Comparison of ENCODE assay signal across 17 cellular contexts in genomic region chr6:134637282-134637681, GRCh38.
DNase-seq lines count a peak whose midpoint lies in the region; ATAC-seq, FAIRE-seq and TF ChIP-seq lines count a peak whose summit lies in the region.
"Had no signal": no experiment of that assay in that cellular context is flagged by ENCODE, and none has a peak within 500 bp of the region (broad histone marks: within the 10 kb centered on the region; RNA-seq: fewer than 3 reads in every experiment).

No MANE protein-coding gene starts in this region.

- DNase-seq in activated T-cell treated with anti-CD3 and anti-CD28 coated beads, Interleukin-2, amount 50 U/mL, for 72 hours = no peak
- no peak for DNase-seq in activated T-cell treated with anti-CD3 and anti-CD28 coated beads for 4 hours
- DNase-seq in K562 (ENCODE audit: extremely low read depth in 1 of 4, low spot score in 3 of 4) = no peak
- DNase-seq in NCI-H345 treated with DMSO at 0.1 percent for 48 hours (lab: John Stamatoyannopoulos, UW; ENCODE audit: unreplicated experiment) = no peak
- DNase-seq in activated naive CD4-positive, alpha-beta T cell treated with anti-CD3 and anti-CD28 coated beads, Interleukin-2, amount 10 ng/mL, durations not matched to agents 7 days and 5 days = no peak
- DNase-seq in HFFc6 = no peak
- DNase-seq in NCI-H748 (lab: John Stamatoyannopoulos, UW; ENCODE audit: unreplicated experiment) = no peak
- DNase-seq: 8988T; ACHN; CD4-positive, CD25-positive, alpha-beta regulatory T cell; DMS 273 treated with DMSO at 0.1 percent for 48 hours; GM23248; H7 had no signal

- H3K9me1 ChIP-seq in K562 (ENCODE audit: control insufficient read depth, insufficient read depth, low read length) = no peaks in the 10 kb centered on the region

- TF ChIP-seq CTCF in K562 (IDR thresholded peaks at IDR 0.05 in 2 of 3, conservative IDR thresholded peaks at IDR 0.05 in 1 of 3; ENCODE audit: insufficient read depth in 2 of 3, low read depth in 1 of 3, low read length in 3 of 3) (no peak), parathyroid adenoma (IDR thresholded peaks at IDR 0.05) (no peak), HFFc6 (IDR thresholded peaks at IDR 0.05) (no peak)

- TF ChIP-seq POLR2A in K562 (conservative IDR thresholded peaks at IDR 0.05) = no peak

- no peak for FAIRE-seq in K562 (lab: Jason Lieb, UNC)
- FAIRE-seq: GM12878, GM18507 had no signal

- H3K4me3 ChIP-seq in K562 (no peak overlapping the region), parathyroid adenoma (ENCODE audit: low read depth, low read length) (no peak overlapping the region)
- H3K4me3 ChIP-seq: BLaER1 treated with 17β-estradiol and CSF1 and Interleukin-3, amounts not matched to agents 10 nM and 100 nM; GM12878; GM23248 had no signal

- H3K9ac ChIP-seq in K562 (ENCODE audit: insufficient read depth in 1 of 2, low read depth in 2 of 2, low read length in 2 of 2) = no peak overlapping the region
- H3K9ac ChIP-seq in parathyroid adenoma = no peak overlapping the region
- H3K9ac ChIP-seq: BLaER1 treated with 17β-estradiol and CSF1 and Interleukin-3, amounts not matched to agents 10 nM and 100 nM; GM23248 had no signal

- TF ChIP-seq RAD21 in K562 (CRISPR knock-in tag; conservative IDR thresholded peaks at IDR 0.05 in 1 of 2, IDR thresholded peaks at IDR 0.05 in 1 of 2) = no peak

- no peaks in the 10 kb centered on the region for H4K20me1 ChIP-seq in K562 (replicated peaks; ENCODE audit: control insufficient read depth, insufficient read depth, low read length)
- H4K20me1 ChIP-seq: BLaER1 treated with 17β-estradiol and CSF1 and Interleukin-3, amounts not matched to agents 10 nM and 100 nM had no signal

- H3K27me3 ChIP-seq in K562 (ENCODE audit: control insufficient read depth in 2 of 2, insufficient read depth in 2 of 2, low read length in 2 of 2) (no peaks in the 10 kb centered on the region), parathyroid adenoma (ENCODE audit: control insufficient read depth, insufficient read depth, low read length) (no peaks in the 10 kb centered on the region)
- H3K27me3 ChIP-seq: BLaER1 treated with 17β-estradiol and CSF1 and Interleukin-3, amounts not matched to agents 10 nM and 100 nM had no signal

- H3K4me3 Mint-ChIP-seq in activated T-cell treated with anti-CD3 and anti-CD28 coated beads, Interleukin-2, amount 50 U/mL, for 72 hours = no peak overlapping the region
- H3K4me3 Mint-ChIP-seq in activated naive CD4-positive, alpha-beta T cell treated with anti-CD3 and anti-CD28 coated beads, Interleukin-2, amount 10 ng/mL, durations not matched to agents 7 days and 5 days = no peak overlapping the region
- H3K4me3 Mint-ChIP-seq in HFFc6 = no peak overlapping the region
- H3K4me3 Mint-ChIP-seq: CD4-positive, CD25-positive, alpha-beta regulatory T cell had no signal

- CTCF ChIA-PET in K562 (lab: Yijun Ruan, JAX; ENCODE audit: low intra/inter-chr PET ratio) = interaction anchor here (0.9 kb wide), 1 partner anchor 464 kb away, joined by 3 read pairs; no protein-coding TSS in a partner anchor
- CTCF ChIA-PET in activated naive CD4-positive, alpha-beta T cell treated with anti-CD3 and anti-CD28 coated beads, Interleukin-2, amount 10 ng/mL, durations not matched to agents 7 days and 5 days (lab: Charles Lee) = interaction anchor here (1.0 to 1.6 kb wide), 5 partner anchors 9 to 481 kb away, joined by 3 to 8 read pairs (median 4); no protein-coding TSS in a partner anchor

- H3K79me2 ChIP-seq in K562 (ENCODE audit: control insufficient read depth, insufficient read depth, low read length) (no peaks in the 10 kb centered on the region), parathyroid adenoma (no peaks in the 10 kb centered on the region)

- intact Hi-C loops in K562 (cut with micrococcal nuclease) = no loop called here

- H3K27ac Mint-ChIP-seq in activated T-cell treated with anti-CD3 and anti-CD28 coated beads, Interleukin-2, amount 50 U/mL, for 72 hours = peak overlapping the region; percentile 51
- H3K27ac Mint-ChIP-seq in activated naive CD4-positive, alpha-beta T cell treated with anti-CD3 and anti-CD28 coated beads, Interleukin-2, amount 10 ng/mL, durations not matched to agents 7 days and 5 days = no peak overlapping the region
- no peak overlapping the region for H3K27ac Mint-ChIP-seq in HFFc6

- H2AFZ ChIP-seq in K562 (ENCODE audit: low read depth, low read length) (no peak overlapping the region), parathyroid adenoma (peak overlapping the region; percentile 63)
- H2AFZ ChIP-seq: GM23248 had no signal

- peaks cover 36% of the 10 kb centered on the region for H3K4me1 Mint-ChIP-seq in activated T-cell treated with anti-CD3 and anti-CD28 coated beads, Interleukin-2, amount 50 U/mL, for 72 hours (ENCODE audit: low read depth)
- peaks cover 37% of the 10 kb centered on the region for H3K4me1 Mint-ChIP-seq in activated naive CD4-positive, alpha-beta T cell treated with anti-CD3 and anti-CD28 coated beads, Interleukin-2, amount 10 ng/mL, durations not matched to agents 7 days and 5 days
- peaks cover 22% of the 10 kb centered on the region for H3K4me1 Mint-ChIP-seq in HFFc6 (ENCODE audit: low read depth)

- POLR2A ChIA-PET in K562 (lab: Yijun Ruan, JAX) = no interaction called here

- H3K4me1 ChIP-seq in K562 (replicated peaks in 1 of 2; ENCODE audit: control insufficient read depth in 2 of 2, insufficient read depth in 2 of 2, low read length in 2 of 2) (peaks cover 0 to 2% of the 10 kb centered on the region in 2 experiments; a peak in 1 of 5 replicates), parathyroid adenoma (peaks cover 26% of the 10 kb centered on the region)

- no peaks in the 10 kb centered on the region for H3K36me3 Mint-ChIP-seq in activated T-cell treated with anti-CD3 and anti-CD28 coated beads, Interleukin-2, amount 50 U/mL, for 72 hours (ENCODE audit: insufficient read depth in 2 of 2)
- peaks cover 6% of the 10 kb centered on the region for H3K36me3 Mint-ChIP-seq in activated naive CD4-positive, alpha-beta T cell treated with anti-CD3 and anti-CD28 coated beads, Interleukin-2, amount 10 ng/mL, durations not matched to agents 7 days and 5 days
- H3K36me3 Mint-ChIP-seq in HFFc6 (ENCODE audit: low read depth) = no peaks in the 10 kb centered on the region
- H3K36me3 Mint-ChIP-seq: CD4-positive, CD25-positive, alpha-beta regulatory T cell had no signal

- ATAC-seq in activated T-cell treated with anti-CD3 and anti-CD28 coated beads, Interleukin-2, amount 50 U/mL, for 72 hours (replicated peaks in 1 of 2) = no peak
- no peak for ATAC-seq in K562

- peaks cover 0 to 3% of the 10 kb centered on the region in 2 donors for H3K9me3 Mint-ChIP-seq in activated T-cell treated with anti-CD3 and anti-CD28 coated beads, Interleukin-2, amount 50 U/mL, for 72 hours
- peaks cover 5% of the 10 kb centered on the region for H3K9me3 Mint-ChIP-seq in activated naive CD4-positive, alpha-beta T cell treated with anti-CD3 and anti-CD28 coated beads, Interleukin-2, amount 10 ng/mL, durations not matched to agents 7 days and 5 days
- no peaks in the 10 kb centered on the region for H3K9me3 Mint-ChIP-seq in HFFc6
- H3K9me3 Mint-ChIP-seq: CD4-positive, CD25-positive, alpha-beta regulatory T cell had no signal

- H3K27me3 Mint-ChIP-seq in activated T-cell treated with anti-CD3 and anti-CD28 coated beads, Interleukin-2, amount 50 U/mL, for 72 hours (ENCODE audit: low read depth) = peaks cover 8% of the 10 kb centered on the region
- peaks cover 8% of the 10 kb centered on the region for H3K27me3 Mint-ChIP-seq in activated naive CD4-positive, alpha-beta T cell treated with anti-CD3 and anti-CD28 coated beads, Interleukin-2, amount 10 ng/mL, durations not matched to agents 7 days and 5 days
- no peaks in the 10 kb centered on the region for H3K27me3 Mint-ChIP-seq in HFFc6 (ENCODE audit: insufficient read depth)

- BruUV-seq in K562 (replicated peaks; lab: Mats Ljungman, UMichigan) = no TSS peak

- 7% methylated on average over 5 of the region's 5 CpGs for WGBS in K562 (ENCODE audit: insufficient coverage, low coverage, missing lambda C conversion rate)

- in situ Hi-C loops in K562 (cut with MboI) = no loop called here

- no peaks in the 10 kb centered on the region for H3K9me3 ChIP-seq in K562 (replicated peaks; ENCODE audit: control insufficient read depth, insufficient read depth, low read depth, low read length)
- no peaks in the 10 kb centered on the region for H3K9me3 ChIP-seq in parathyroid adenoma (ENCODE audit: control insufficient read depth, low read length)

- no peak overlapping the region for H3K27ac ChIP-seq in K562 (ENCODE audit: extremely low read depth, low read depth, low read length)
- H3K27ac ChIP-seq in parathyroid adenoma = no peak overlapping the region
- H3K27ac ChIP-seq: BLaER1 treated with 17β-estradiol and CSF1 and Interleukin-3, amounts not matched to agents 10 nM and 100 nM; GM23248 had no signal

- TF ChIP-seq EP300 in K562 (IDR thresholded peaks at IDR 0.05; ENCODE audit: low read length) = no peak

- no peaks in the 10 kb centered on the region for H3K36me3 ChIP-seq in K562 (ENCODE audit: control insufficient read depth, insufficient read depth, low read length)
- no peaks in the 10 kb centered on the region for H3K36me3 ChIP-seq in parathyroid adenoma (ENCODE audit: control insufficient read depth, insufficient read depth, low read length)
- H3K36me3 ChIP-seq: BLaER1 treated with 17β-estradiol and CSF1 and Interleukin-3, amounts not matched to agents 10 nM and 100 nM had no signal

- H3K4me2 ChIP-seq in K562 (ENCODE audit: insufficient read depth, low read length) (no peak overlapping the region), parathyroid adenoma (ENCODE audit: low read length) (no peak overlapping the region)

TF ChIP-seq in K562, 482 proteins besides CTCF, POLR2A, EP300 and RAD21:
- TF ChIP-seq ZNF274 (IDR thresholded peaks at IDR 0.05; ENCODE audit: borderline replicate concordance, low read depth, low read length) (no peak), PKNOX1 (IDR thresholded peaks at IDR 0.05) (peak; percentile 81)
